In genomic region chr12:45192041-45192695, GRCh38 we compare ENCODE assay signal across 10 cellular contexts. TPM values are rescaled to one million over a fixed set of nuclear protein-coding genes. Genes with fewer than 3 reads are reported as not detected.
DNase-seq lines count a peak whose midpoint lies in the region; ATAC-seq and TF ChIP-seq lines count a peak whose summit lies in the region.
"Had no signal": no experiment of that assay in that cellular context is flagged by ENCODE, and none has a peak within 500 bp of the region (broad histone marks: within the 10 kb centered on the region; RNA-seq: fewer than 3 reads in every experiment).

No MANE protein-coding gene starts in this region.

- H4K20me1 ChIP-seq in GM23338 (replicated peaks; ENCODE audit: insufficient read depth) = 0 out of 2 replicates have a peak, but pooled peaks cover 4% of the 10 kb centered on the region

- no peak for TF ChIP-seq CTCF in activated CD8-positive, alpha-beta T cell treated with anti-CD3 and anti-CD28 coated beads for 36 hours (IDR thresholded peaks at IDR 0.05)
- no peak for TF ChIP-seq CTCF in GM23338 (conservative IDR thresholded peaks at IDR 0.05; ENCODE audit: low read depth in 2 of 2)

- no peak overlapping the region for H3K27ac Mint-ChIP-seq in activated CD8-positive, alpha-beta T cell treated with anti-CD3 and anti-CD28 coated beads for 36 hours
- no peak overlapping the region for H3K27ac Mint-ChIP-seq in GM23338

- H3K9me3 Mint-ChIP-seq in activated CD8-positive, alpha-beta T cell treated with anti-CD3 and anti-CD28 coated beads for 36 hours = no peaks in the 10 kb centered on the region
- H3K9me3 Mint-ChIP-seq in GM23338 = no peaks in the 10 kb centered on the region
- H3K9me3 Mint-ChIP-seq: central memory CD8-positive, alpha-beta T cell had no signal

- H3F3A ChIP-seq in GM23338 (replicated peaks; ENCODE audit: low read depth) = no peaks in the 10 kb centered on the region

- H3K4me3 ChIP-seq in HUES48 (ENCODE audit: low read depth, low read length) (no peak overlapping the region), GM23338 (no peak overlapping the region)
- H3K4me3 ChIP-seq: SJCRH30 had no signal

- H3K4me1 Mint-ChIP-seq in activated CD8-positive, alpha-beta T cell treated with anti-CD3 and anti-CD28 coated beads for 36 hours (ENCODE audit: low read depth) = peaks cover 11% of the 10 kb centered on the region
- peaks cover 6% of the 10 kb centered on the region; the same call in 2 of the 3 replicates for H3K4me1 Mint-ChIP-seq in GM23338
- H3K4me1 Mint-ChIP-seq: central memory CD8-positive, alpha-beta T cell had no signal

- H3K79me2 ChIP-seq in GM23338 (replicated peaks; ENCODE audit: insufficient read depth) = no peaks in the 10 kb centered on the region; the same call in 1 of the 2 replicates

- no peaks in the 10 kb centered on the region for H3K36me3 Mint-ChIP-seq in activated CD8-positive, alpha-beta T cell treated with anti-CD3 and anti-CD28 coated beads for 36 hours (ENCODE audit: low read depth)
- H3K36me3 Mint-ChIP-seq in GM23338 (ENCODE audit: low read depth) = peaks cover 16% of the 10 kb centered on the region; the same call in 2 of the 3 replicates

- H2AFZ ChIP-seq in GM23338 = no peak overlapping the region

- POLR2A ChIA-PET in activated CD8-positive, alpha-beta T cell treated with anti-CD3 and anti-CD28 coated beads for 36 hours (lab: Charles Lee) = no interaction called here

- no peak overlapping the region for H3K9ac ChIP-seq in HUES48 (ENCODE audit: low read depth, low read length)

- H3K27ac ChIP-seq in HUES48 (ENCODE audit: low read depth, low read length) (peak overlapping the region; percentile 67), GM23338 (ENCODE audit: low read depth) (no peak overlapping the region)
- H3K27ac ChIP-seq: SJCRH30 had no signal

- no peaks in the 10 kb centered on the region for H3K9me3 ChIP-seq in HUES48 (ENCODE audit: control insufficient read depth, insufficient read depth, low read length)
- H3K9me3 ChIP-seq: SJCRH30 had no signal

- H3K4me1 ChIP-seq in HUES48 (ENCODE audit: control insufficient read depth, insufficient read depth, low read length) (peaks cover 9% of the 10 kb centered on the region; the same call in 1 of the 2 replicates), GM23338 (ENCODE audit: insufficient read depth) (no peaks in the 10 kb centered on the region)

- no peaks in the 10 kb centered on the region for H3K9me2 ChIP-seq in GM23338 (ENCODE audit: insufficient read depth)

- H3K36me3 ChIP-seq in HUES48 (ENCODE audit: control insufficient read depth, insufficient read depth, low read length) (no peaks in the 10 kb centered on the region), GM23338 (ENCODE audit: insufficient read depth) (no peaks in the 10 kb centered on the region)
- H3K36me3 ChIP-seq: SJCRH30 had no signal

- H3K27me3 ChIP-seq in HUES48 (ENCODE audit: control insufficient read depth, insufficient read depth, low read length) = no peaks in the 10 kb centered on the region
- no peaks in the 10 kb centered on the region for H3K27me3 ChIP-seq in GM23338 (ENCODE audit: insufficient read depth)
- H3K27me3 ChIP-seq: SJCRH30 had no signal

- no peak overlapping the region for H3K4me3 Mint-ChIP-seq in activated CD8-positive, alpha-beta T cell treated with anti-CD3 and anti-CD28 coated beads for 36 hours
- H3K4me3 Mint-ChIP-seq in GM23338 = no peak overlapping the region
- H3K4me3 Mint-ChIP-seq: central memory CD8-positive, alpha-beta T cell had no signal

- CTCF ChIA-PET in activated CD8-positive, alpha-beta T cell treated with anti-CD3 and anti-CD28 coated beads for 36 hours (lab: Charles Lee) = interaction anchor here (1.6 to 1.8 kb wide), 2 partner anchors 21 to 352 kb away, joined by 4 to 8 read pairs; no protein-coding TSS in a partner anchor

- ATAC-seq in activated CD8-positive, alpha-beta T cell treated with anti-CD3 and anti-CD28 coated beads for 36 hours = peak; percentile 77
- ATAC-seq in left colon (peak; percentile 92), HG02885 (IDR thresholded peaks at IDR 0.05; ENCODE audit: poor library complexity, unreplicated experiment) (no peak), GM23338 (no peak)

- H3K4me2 ChIP-seq in GM23338 = no peak overlapping the region

- intact Hi-C loops in activated CD8-positive, alpha-beta T cell treated with anti-CD3 and anti-CD28 coated beads for 36 hours (cut with micrococcal nuclease) = no loop called here
- intact Hi-C loops in left colon (cut with DNase I, micrococcal nuclease) = no loop called here

- no peaks in the 10 kb centered on the region for H3K27me3 Mint-ChIP-seq in activated CD8-positive, alpha-beta T cell treated with anti-CD3 and anti-CD28 coated beads for 36 hours
- peaks cover 6% of the 10 kb centered on the region for H3K27me3 Mint-ChIP-seq in GM23338 (ENCODE audit: insufficient read depth, low read depth, poor library complexity)
- H3K27me3 Mint-ChIP-seq: central memory CD8-positive, alpha-beta T cell had no signal

- DNase-seq in AML-193 (lab: John Stamatoyannopoulos, UW) (peak; percentile 22 to 48), left colon (no peak), NCI-H69 (lab: John Stamatoyannopoulos, UW) (no peak), COR-L47 (lab: John Stamatoyannopoulos, UW) (no peak), GM23338 (ENCODE audit: low spot score) (no peak)
- no peak for DNase-seq in activated CD8-positive, alpha-beta T cell treated with anti-CD3 and anti-CD28 coated beads for 36 hours

TF ChIP-seq in GM23338, 12 proteins besides CTCF, POLR2A, EP300 and RAD21:
- TF ChIP-seq NANOG (IDR thresholded peaks at IDR 0.05; ENCODE audit: borderline replicate concordance) (no peak), ETS1 (IDR thresholded peaks at IDR 0.05) (no peak)

RNA-seq across cellular contexts. Expression of gene ANO6, which starts 23.7 kb away (rescaled TPM):
- 10 to 100 TPM; 13.1 to 13.6 TPM for total RNA-seq in activated CD8-positive, alpha-beta T cell treated with anti-CD3 and anti-CD28 coated beads for 36 hours
- total RNA-seq in left colon = 10 to 100 TPM; 10.3 to 15.4 TPM
- 45.1 and 48.9 TPM in 2 replicates for total RNA-seq in GM23338 (2014; rRNA removed; shearing (Covaris generic))
- 17.7 and 21.1 TPM in 2 replicates for polyA plus RNA-seq in GM23338 (2016; fragmentation: Nextera tagmentation; extraction: Ambion mirVana)

Comparison
In these comparisons a context has a peak if more than half of its experiments do, and no peak if none do; other contexts are left out.
1. DNase-seq: peak in AML-193 (2 of 2); none in activated CD8-positive, alpha-beta T cell treated with anti-CD3 and anti-CD28 coated beads for 36 hours (single experiment), left colon (0 of 2), NCI-H69 (single experiment), COR-L47 (single experiment) and GM23338 (single experiment).
2. ATAC-seq: peak in activated CD8-positive, alpha-beta T cell treated with anti-CD3 and anti-CD28 coated beads for 36 hours (single experiment) and left colon (single experiment); none in HG02885 (single experiment) and GM23338 (single experiment).